Comparison of ENCODE assay signal across 1 cellular context in genomic region chr22:39313258-39314001, GRCh38.
TF ChIP-seq lines count a peak whose summit lies in the region.

No MANE protein-coding gene starts in this region.

TF ChIP-seq in K562, 482 proteins besides CTCF, POLR2A, EP300 and RAD21 (continued from another document):
- TF ChIP-seq TSHZ1 (CRISPR knock-in tag; IDR thresholded peaks at IDR 0.05): no peak
- TF ChIP-seq PML (IDR thresholded peaks at IDR 0.05; ENCODE audit: low read length): 0 out of 2 replicates have a peak, but pooled peaks have one; percentile 4
- no peak for TF ChIP-seq ZFP36 (IDR thresholded peaks at IDR 0.05; ENCODE audit: low read depth, low read length, partially characterized antibody)
- no peak for TF ChIP-seq TEAD4 (IDR thresholded peaks at IDR 0.05; ENCODE audit: low read length)
- peak; percentile 37; the same call in 1 of the 2 replicates for TF ChIP-seq TEAD4 (CRISPR knock-in tag; IDR thresholded peaks at IDR 0.05; ENCODE audit: borderline replicate concordance)
- TF ChIP-seq ZNF431 (CRISPR knock-in tag; IDR thresholded peaks at IDR 0.05): 0 out of 2 replicates have a peak, but pooled peaks have one; percentile 19
- peak; percentile 19; the same call in 1 of the 2 replicates for TF ChIP-seq POLR2G (IDR thresholded peaks at IDR 0.05; ENCODE audit: low read depth, low read length)
- TF ChIP-seq FOXM1 (IDR thresholded peaks at IDR 0.05; ENCODE audit: low read depth): no peak
- TF ChIP-seq FOXM1 (CRISPR knock-in tag; IDR thresholded peaks at IDR 0.05; ENCODE audit: low read depth): peak; percentile 68; the same call in 1 of the 2 replicates
- no peak for TF ChIP-seq MED1 (CRISPR knock-in tag; IDR thresholded peaks at IDR 0.05; ENCODE audit: borderline replicate concordance)
- TF ChIP-seq ZBTB11 (CRISPR knock-in tag; IDR thresholded peaks at IDR 0.05): no peak
- TF ChIP-seq NR2C1 (IDR thresholded peaks at IDR 0.05): no peak
- no peak for TF ChIP-seq NR2C1 (tag; IDR thresholded peaks at IDR 0.05)
- TF ChIP-seq RBFOX2 (IDR thresholded peaks at IDR 0.05; ENCODE audit: low read depth, low read length): peak; percentile 78
